Comparison of ENCODE assay signal across 13 cellular contexts in the genomic region with DNA sequence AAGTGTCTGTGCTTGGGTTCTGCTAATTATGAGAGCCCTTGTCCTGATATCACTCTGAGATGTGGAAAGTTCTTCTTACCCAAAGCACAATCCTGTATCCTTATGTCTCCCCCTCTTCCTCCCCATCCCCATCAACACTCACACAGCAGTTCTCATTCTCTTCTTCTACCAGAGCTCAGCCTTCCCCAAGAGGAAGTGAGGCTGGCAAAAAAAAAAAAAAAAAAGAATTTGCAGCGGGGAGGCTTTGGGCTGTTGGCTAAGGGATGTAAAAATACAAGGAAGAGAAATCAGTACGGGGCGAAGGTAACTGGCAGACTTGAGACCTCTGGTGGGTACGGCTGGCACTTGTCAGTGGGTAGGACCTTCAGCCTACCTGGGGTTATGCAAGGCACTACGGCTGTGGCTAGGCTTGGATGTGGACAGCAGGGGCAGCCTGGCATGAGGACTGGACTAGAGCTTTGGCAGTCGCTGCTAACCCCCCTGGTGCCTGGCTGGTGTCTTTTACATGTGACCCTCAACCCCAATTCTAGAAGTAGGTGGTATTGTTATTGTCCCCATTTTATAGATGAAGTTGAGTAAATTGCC. TPM values are rescaled to one million over a fixed set of nuclear protein-coding genes. Genes with fewer than 3 reads are reported as not detected.
DNase-seq lines count a peak whose midpoint lies in the region; ATAC-seq, FAIRE-seq and TF ChIP-seq lines count a peak whose summit lies in the region.
"Had no signal": no experiment of that assay in that cellular context is flagged by ENCODE, and none has a peak within 500 bp of the region (broad histone marks: within the 10 kb centered on the region; RNA-seq: fewer than 3 reads in every experiment).

No MANE protein-coding gene starts in this region.

- H3K9ac ChIP-seq in duodenal mucosa (ENCODE audit: low read depth in 1 of 2, low read length in 2 of 2): peak overlapping the region; percentile 40 to 53

- H3K4me3 ChIP-seq in duodenal mucosa (ENCODE audit: low read depth in 1 of 2, low read length in 2 of 2) (peak overlapping the region; percentile 17 to 28), small intestine (ENCODE audit: low read depth in 1 of 2, low read length in 2 of 2) (no peak overlapping the region), adrenal gland (no peak overlapping the region)
- H3K4me3 ChIP-seq: uterus had no signal

- intact Hi-C loops in adrenal gland (cut with DNase I): no loop called here

- peak overlapping the region in 1 of 2 donors; percentile 49 for H3K4me3 Mint-ChIP-seq in activated T-cell treated with anti-CD3 and anti-CD28 coated beads, Interleukin-2, amount 50 U/mL, for 72 hours
- H3K4me3 Mint-ChIP-seq in activated T-cell treated with anti-CD3 and anti-CD28 coated beads, Interleukin-2, amount 50 U/mL, for 4 hours: no peak overlapping the region
- H3K4me3 Mint-ChIP-seq: memory B cell had no signal

- no peak for FAIRE-seq in small intestine (lab: Jason Lieb, UNC)

- TF ChIP-seq POLR2A in adrenal gland (IDR thresholded peaks at IDR 0.05): no peak

- H3K27me3 ChIP-seq in duodenal mucosa (ENCODE audit: control insufficient read depth in 1 of 2, insufficient read depth in 2 of 2, low read length in 2 of 2) (no peaks in the 10 kb centered on the region), small intestine (ENCODE audit: control insufficient read depth in 2 of 2, insufficient read depth in 2 of 2, low read length in 2 of 2) (no peaks in the 10 kb centered on the region), adrenal gland (no peaks in the 10 kb centered on the region)
- H3K27me3 ChIP-seq: uterus had no signal

- no peaks in the 10 kb centered on the region for H3K36me3 Mint-ChIP-seq in activated T-cell treated with anti-CD3 and anti-CD28 coated beads, Interleukin-2, amount 50 U/mL, for 72 hours (ENCODE audit: insufficient read depth in 2 of 2)
- H3K36me3 Mint-ChIP-seq in activated T-cell treated with anti-CD3 and anti-CD28 coated beads, Interleukin-2, amount 50 U/mL, for 4 hours (ENCODE audit: insufficient read depth): peaks cover 6% of the 10 kb centered on the region

- DNase-seq in activated T-cell treated with anti-CD3 and anti-CD28 coated beads, Interleukin-2, amount 50 U/mL, for 72 hours: no peak
- DNase-seq in activated T-cell treated with anti-CD3 and anti-CD28 coated beads, Interleukin-2, amount 50 U/mL, for 4 hours: no peak
- DNase-seq in OCI-M1 (lab: John Stamatoyannopoulos, UW): peak; percentile 4
- DNase-seq in small intestine: peak; percentile 74
- no peak for DNase-seq in NCI-H2081 treated with DMSO at 0.1 percent for 48 hours (lab: John Stamatoyannopoulos, UW)
- no peak for DNase-seq in adrenal gland
- DNase-seq: hippocampal formation, retina, uterus had no signal

- H3K4me1 ChIP-seq in duodenal mucosa (ENCODE audit: control insufficient read depth in 1 of 2, insufficient read depth in 2 of 2, low read length in 2 of 2) (peaks cover 77 to 82% of the 10 kb centered on the region in 2 donors), small intestine (ENCODE audit: control insufficient read depth in 2 of 2, insufficient read depth in 1 of 2, low read depth in 1 of 2, low read length in 1 of 2) (peaks cover 4 to 25% of the 10 kb centered on the region in 2 donors), adrenal gland (replicated peaks in 1 of 2) (peaks cover 0 to 3% of the 10 kb centered on the region in 2 donors)
- H3K4me1 ChIP-seq: uterus had no signal

- H3K27ac Mint-ChIP-seq in activated T-cell treated with anti-CD3 and anti-CD28 coated beads, Interleukin-2, amount 50 U/mL, for 72 hours: peak overlapping the region; percentile 36
- H3K27ac Mint-ChIP-seq: memory B cell had no signal

- H3K9me3 Mint-ChIP-seq in activated T-cell treated with anti-CD3 and anti-CD28 coated beads, Interleukin-2, amount 50 U/mL, for 72 hours: no peaks in the 10 kb centered on the region
- no peaks in the 10 kb centered on the region for H3K9me3 Mint-ChIP-seq in activated T-cell treated with anti-CD3 and anti-CD28 coated beads, Interleukin-2, amount 50 U/mL, for 4 hours
- H3K9me3 Mint-ChIP-seq: memory B cell had no signal

- H3K9me3 ChIP-seq in duodenal mucosa (ENCODE audit: control insufficient read depth in 1 of 2, low read length in 2 of 2) (no peaks in the 10 kb centered on the region), small intestine (ENCODE audit: control insufficient read depth, low read depth) (no peaks in the 10 kb centered on the region), adrenal gland (replicated peaks in 1 of 3) (no peaks in the 10 kb centered on the region)
- H3K9me3 ChIP-seq: uterus had no signal

- H3K36me3 ChIP-seq in duodenal mucosa (ENCODE audit: control insufficient read depth in 1 of 2, insufficient read depth in 2 of 2, low read length in 2 of 2) (peaks cover 0 to 4% of the 10 kb centered on the region in 2 donors), small intestine (ENCODE audit: control insufficient read depth in 2 of 2, insufficient read depth in 2 of 2, low read length in 2 of 2) (no peaks in the 10 kb centered on the region), adrenal gland (replicated peaks in 1 of 2) (no peaks in the 10 kb centered on the region)
- H3K36me3 ChIP-seq: uterus had no signal

- no peaks in the 10 kb centered on the region for H3K27me3 Mint-ChIP-seq in activated T-cell treated with anti-CD3 and anti-CD28 coated beads, Interleukin-2, amount 50 U/mL, for 72 hours (ENCODE audit: low read depth)
- no peaks in the 10 kb centered on the region for H3K27me3 Mint-ChIP-seq in activated T-cell treated with anti-CD3 and anti-CD28 coated beads, Interleukin-2, amount 50 U/mL, for 4 hours (ENCODE audit: low read depth)

- H3K27ac ChIP-seq in duodenal mucosa (ENCODE audit: low read depth, low read length): peak overlapping the region; percentile 76
- peak overlapping the region; percentile 78 to 93 for H3K27ac ChIP-seq in small intestine (ENCODE audit: low read depth in 1 of 2, low read length in 1 of 2)
- no peak overlapping the region for H3K27ac ChIP-seq in adrenal gland
- H3K27ac ChIP-seq: uterus had no signal

- peaks cover 41% of the 10 kb centered on the region for H3K4me1 Mint-ChIP-seq in activated T-cell treated with anti-CD3 and anti-CD28 coated beads, Interleukin-2, amount 50 U/mL, for 72 hours (ENCODE audit: low read depth)
- peaks cover 64% of the 10 kb centered on the region for H3K4me1 Mint-ChIP-seq in activated T-cell treated with anti-CD3 and anti-CD28 coated beads, Interleukin-2, amount 50 U/mL, for 4 hours (ENCODE audit: low read depth)

- TF ChIP-seq CTCF in adrenal gland (IDR thresholded peaks at IDR 0.05): no peak

- whole genome bisulfite sequencing in small intestine, 3 donors: 15 to 53% (median 22%) methylated on average over 6 of the region's 6 CpGs
- 60 to 80% (median 73%) methylated on average over 5 to 6 of the region's 6 CpGs for WGBS in adrenal gland, 4 donors

- ATAC-seq in activated T-cell treated with anti-CD3 and anti-CD28 coated beads, Interleukin-2, amount 50 U/mL, for 72 hours (replicated peaks in 1 of 2): no peak
- no peak for ATAC-seq in activated T-cell treated with anti-CD3 and anti-CD28 coated beads, Interleukin-2, amount 50 U/mL, for 4 hours
- ATAC-seq in HG03354 (IDR thresholded peaks at IDR 0.05; ENCODE audit: poor library complexity, severe bottlenecking, unreplicated experiment): no peak

RNA-seq across cellular contexts. Expression of a gene that starts 5.4 kb away (rescaled TPM):
- 1 to 10 TPM; 5.6 to 6.6 TPM for total RNA-seq in activated T-cell treated with anti-CD3 and anti-CD28 coated beads, Interleukin-2, amount 50 U/mL, for 72 hours
- total RNA-seq in activated T-cell treated with anti-CD3 and anti-CD28 coated beads, Interleukin-2, amount 50 U/mL, for 4 hours: 1 to 10 TPM; 2.2 to 4.7 (median 4.6) TPM
- polyA plus RNA-seq in small intestine (10 to 100 TPM; 32.1 to 80.2 (median 71.3) TPM), adrenal gland (1 to 10 TPM; 2.6 to 9.2 (median 4.2) TPM)
- 10 to 100 TPM in 3 of 8 donors, 1 to 10 TPM in 5; 2.2 to 24.4 (median 3.6) TPM for total RNA-seq in adrenal gland
- total RNA-seq: epithelial cell of proximal tubule had no signal

Comparison
In these comparisons a context has a peak if more than half of its experiments do, and no peak if none do; other contexts are left out.
1. DNase-seq: peak in OCI-M1 (single experiment) and small intestine (single experiment); none in activated T-cell treated with anti-CD3 and anti-CD28 coated beads, Interleukin-2, amount 50 U/mL, for 72 hours (0 of 2), activated T-cell treated with anti-CD3 and anti-CD28 coated beads, Interleukin-2, amount 50 U/mL, for 4 hours (single experiment), NCI-H2081 treated with DMSO at 0.1 percent for 48 hours (single experiment) and adrenal gland (0 of 7).
2. H3K27ac ChIP-seq: peak in duodenal mucosa (single experiment) and small intestine (2 of 2); none in adrenal gland (0 of 5).
3. H3K4me3 ChIP-seq: peak in duodenal mucosa (2 of 2); none in small intestine (0 of 2) and adrenal gland (0 of 4).